1 cellular context compared by ENCODE assay signal in genomic region chr15:81194723-81195122, GRCh38.
TF ChIP-seq lines count a peak whose summit lies in the region.

No MANE protein-coding gene starts in this region.

TF ChIP-seq in GM23338, 12 proteins besides CTCF, POLR2A, EP300 and RAD21 (continued from another document):
- TF ChIP-seq, protein P1, sequence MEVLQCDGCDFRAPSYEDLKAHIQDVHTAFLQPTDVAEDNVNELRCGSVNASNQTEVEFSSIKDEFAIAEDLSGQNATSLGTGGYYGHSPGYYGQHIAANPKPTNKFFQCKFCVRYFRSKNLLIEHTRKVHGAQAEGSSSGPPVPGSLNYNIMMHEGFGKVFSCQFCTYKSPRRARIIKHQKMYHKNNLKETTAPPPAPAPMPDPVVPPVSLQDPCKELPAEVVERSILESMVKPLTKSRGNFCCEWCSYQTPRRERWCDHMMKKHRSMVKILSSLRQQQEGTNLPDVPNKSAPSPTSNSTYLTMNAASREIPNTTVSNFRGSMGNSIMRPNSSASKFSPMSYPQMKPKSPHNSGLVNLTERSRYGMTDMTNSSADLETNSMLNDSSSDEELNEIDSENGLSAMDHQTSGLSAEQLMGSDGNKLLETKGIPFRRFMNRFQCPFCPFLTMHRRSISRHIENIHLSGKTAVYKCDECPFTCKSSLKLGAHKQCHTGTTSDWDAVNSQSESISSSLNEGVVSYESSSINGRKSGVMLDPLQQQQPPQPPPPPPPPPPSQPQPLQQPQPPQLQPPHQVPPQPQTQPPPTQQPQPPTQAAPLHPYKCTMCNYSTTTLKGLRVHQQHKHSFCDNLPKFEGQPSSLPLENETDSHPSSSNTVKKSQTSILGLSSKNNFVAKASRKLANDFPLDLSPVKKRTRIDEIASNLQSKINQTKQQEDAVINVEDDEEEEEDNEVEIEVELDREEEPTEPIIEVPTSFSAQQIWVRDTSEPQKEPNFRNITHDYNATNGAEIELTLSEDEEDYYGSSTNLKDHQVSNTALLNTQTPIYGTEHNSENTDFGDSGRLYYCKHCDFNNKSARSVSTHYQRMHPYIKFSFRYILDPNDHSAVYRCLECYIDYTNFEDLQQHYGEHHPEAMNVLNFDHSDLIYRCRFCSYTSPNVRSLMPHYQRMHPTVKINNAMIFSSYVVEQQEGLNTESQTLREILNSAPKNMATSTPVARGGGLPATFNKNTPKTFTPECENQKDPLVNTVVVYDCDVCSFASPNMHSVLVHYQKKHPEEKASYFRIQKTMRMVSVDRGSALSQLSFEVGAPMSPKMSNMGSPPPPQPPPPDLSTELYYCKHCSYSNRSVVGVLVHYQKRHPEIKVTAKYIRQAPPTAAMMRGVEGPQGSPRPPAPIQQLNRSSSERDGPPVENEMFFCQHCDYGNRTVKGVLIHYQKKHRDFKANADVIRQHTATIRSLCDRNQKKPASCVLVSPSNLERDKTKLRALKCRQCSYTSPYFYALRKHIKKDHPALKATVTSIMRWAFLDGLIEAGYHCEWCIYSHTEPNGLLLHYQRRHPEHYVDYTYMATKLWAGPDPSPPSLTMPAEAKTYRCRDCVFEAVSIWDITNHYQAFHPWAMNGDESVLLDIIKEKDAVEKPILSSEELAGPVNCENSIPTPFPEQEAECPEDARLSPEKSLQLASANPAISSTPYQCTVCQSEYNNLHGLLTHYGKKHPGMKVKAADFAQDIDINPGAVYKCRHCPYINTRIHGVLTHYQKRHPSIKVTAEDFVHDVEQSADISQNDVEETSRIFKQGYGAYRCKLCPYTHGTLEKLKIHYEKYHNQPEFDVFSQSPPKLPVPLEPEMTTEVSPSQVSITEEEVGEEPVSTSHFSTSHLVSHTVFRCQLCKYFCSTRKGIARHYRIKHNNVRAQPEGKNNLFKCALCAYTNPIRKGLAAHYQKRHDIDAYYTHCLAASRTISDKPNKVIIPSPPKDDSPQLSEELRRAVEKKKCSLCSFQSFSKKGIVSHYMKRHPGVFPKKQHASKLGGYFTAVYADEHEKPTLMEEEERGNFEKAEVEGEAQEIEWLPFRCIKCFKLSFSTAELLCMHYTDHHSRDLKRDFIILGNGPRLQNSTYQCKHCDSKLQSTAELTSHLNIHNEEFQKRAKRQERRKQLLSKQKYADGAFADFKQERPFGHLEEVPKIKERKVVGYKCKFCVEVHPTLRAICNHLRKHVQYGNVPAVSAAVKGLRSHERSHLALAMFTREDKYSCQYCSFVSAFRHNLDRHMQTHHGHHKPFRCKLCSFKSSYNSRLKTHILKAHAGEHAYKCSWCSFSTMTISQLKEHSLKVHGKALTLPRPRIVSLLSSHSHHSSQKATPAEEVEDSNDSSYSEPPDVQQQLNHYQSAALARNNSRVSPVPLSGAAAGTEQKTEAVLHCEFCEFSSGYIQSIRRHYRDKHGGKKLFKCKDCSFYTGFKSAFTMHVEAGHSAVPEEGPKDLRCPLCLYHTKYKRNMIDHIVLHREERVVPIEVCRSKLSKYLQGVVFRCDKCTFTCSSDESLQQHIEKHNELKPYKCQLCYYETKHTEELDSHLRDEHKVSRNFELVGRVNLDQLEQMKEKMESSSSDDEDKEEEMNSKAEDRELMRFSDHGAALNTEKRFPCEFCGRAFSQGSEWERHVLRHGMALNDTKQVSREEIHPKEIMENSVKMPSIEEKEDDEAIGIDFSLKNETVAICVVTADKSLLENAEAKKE (CRISPR knock-in tag; IDR thresholded peaks at IDR 0.05), result no peak
